ENCODE assay signal across 1 cellular context in the genomic region with DNA sequence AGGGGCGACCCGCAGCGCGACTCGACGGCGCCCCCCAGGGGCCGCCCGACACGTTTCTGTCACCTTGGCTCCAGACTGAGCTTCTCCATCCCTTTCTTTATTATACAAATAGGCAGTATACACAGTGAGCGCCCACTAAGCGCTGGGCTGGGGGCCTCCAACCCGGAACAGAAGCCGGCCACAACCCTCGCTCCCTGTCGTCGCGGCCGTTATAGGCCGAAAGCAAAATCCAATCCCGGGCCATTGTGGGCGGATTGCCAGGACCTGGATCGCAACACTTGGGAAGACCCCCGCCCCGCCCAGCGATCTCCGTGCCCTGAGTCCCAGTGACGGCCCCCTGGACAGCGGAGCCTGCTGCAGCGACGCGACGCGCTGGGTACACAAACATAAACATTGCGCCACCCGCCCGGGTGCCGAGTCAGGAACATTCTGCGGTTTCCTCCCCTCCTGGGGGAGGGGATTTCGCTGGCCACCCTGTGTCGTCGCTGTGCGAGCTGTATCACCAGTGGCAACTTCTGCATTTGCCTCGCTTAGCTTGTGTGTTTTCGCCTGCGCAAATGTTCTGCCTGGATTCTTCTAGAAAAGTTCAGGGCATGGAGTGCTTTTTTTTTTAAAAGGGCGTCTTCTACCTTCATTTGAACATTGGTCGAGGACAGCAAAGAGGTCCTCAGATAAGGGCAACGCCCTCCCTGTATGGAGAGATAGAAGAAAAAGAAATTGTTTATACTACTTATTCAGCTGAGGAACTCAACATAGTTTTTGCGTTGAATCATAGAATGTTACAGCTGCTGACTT.
TF ChIP-seq lines count a peak whose summit lies in the region.

No MANE protein-coding gene starts in this region.

TF ChIP-seq in K562, 482 proteins besides CTCF, POLR2A, EP300 and RAD21 (continued from another document and continues in another):
- TF ChIP-seq CHD2 (IDR thresholded peaks at IDR 0.05; ENCODE audit: low read depth, low read length) (peak; percentile 51; the same call in 1 of the 2 replicates), TSHZ1 (CRISPR knock-in tag; IDR thresholded peaks at IDR 0.05) (no peak), ZNF512 (tag; IDR thresholded peaks at IDR 0.05) (no peak), MEIS2 (IDR thresholded peaks at IDR 0.05; ENCODE audit: partially characterized antibody) (no peak), RBM39 (optimal IDR thresholded peaks at IDR 0.05; ENCODE audit: low read depth, low read length) (no peak), STAT5B (CRISPR knock-in tag; IDR thresholded peaks at IDR 0.05) (no peak), XRCC4 (IDR thresholded peaks at IDR 0.05; ENCODE audit: extremely low read depth, insufficient read depth, insufficient read length) (no peak), ETV1 (tag; conservative IDR thresholded peaks at IDR 0.05; ENCODE audit: low read depth) (no peak; the same call in 1 of the 2 replicates), ZNF347 (CRISPR knock-in tag; IDR thresholded peaks at IDR 0.05; ENCODE audit: low read depth) (no peak), AFF4 (CRISPR knock-in tag; IDR thresholded peaks at IDR 0.05) (no peak; the same call in 1 of the 2 replicates), NRF1 (conservative IDR thresholded peaks at IDR 0.05 in 1 of 2, IDR thresholded peaks at IDR 0.05 in 1 of 2) (peak; percentile 86 to 87), FOXA3 (CRISPR knock-in tag; conservative IDR thresholded peaks at IDR 0.05 in 1 of 2, IDR thresholded peaks at IDR 0.05 in 1 of 2) (peak; percentile 81 to 90), IRF1 (CRISPR knock-in tag; IDR thresholded peaks at IDR 0.05; ENCODE audit: borderline replicate concordance) (no peak), SFPQ (IDR thresholded peaks at IDR 0.05; ENCODE audit: low read depth, low read length) (no peak), IFI16 (CRISPR knock-in tag; IDR thresholded peaks at IDR 0.05) (no peak), ZC3H8 (IDR thresholded peaks at IDR 0.05) (no peak), TGIF2 (CRISPR knock-in tag; IDR thresholded peaks at IDR 0.05) (no peak; the same call in 1 of the 2 replicates), HLTF (IDR thresholded peaks at IDR 0.05) (no peak), ZFP30 (CRISPR knock-in tag; IDR thresholded peaks at IDR 0.05; ENCODE audit: borderline replicate concordance) (no peak), OTX1 (CRISPR knock-in tag; IDR thresholded peaks at IDR 0.05) (no peak)
- TF ChIP-seq, protein P1, sequence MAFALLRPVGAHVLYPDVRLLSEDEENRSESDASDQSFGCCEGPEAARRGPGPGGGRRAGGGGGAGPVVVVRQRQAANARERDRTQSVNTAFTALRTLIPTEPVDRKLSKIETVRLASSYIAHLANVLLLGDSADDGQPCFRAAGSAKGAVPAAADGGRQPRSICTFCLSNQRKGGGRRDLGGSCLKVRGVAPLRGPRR (CRISPR knock-in tag; IDR thresholded peaks at IDR 0.05), result no peak
- TF ChIP-seq, protein P2, sequence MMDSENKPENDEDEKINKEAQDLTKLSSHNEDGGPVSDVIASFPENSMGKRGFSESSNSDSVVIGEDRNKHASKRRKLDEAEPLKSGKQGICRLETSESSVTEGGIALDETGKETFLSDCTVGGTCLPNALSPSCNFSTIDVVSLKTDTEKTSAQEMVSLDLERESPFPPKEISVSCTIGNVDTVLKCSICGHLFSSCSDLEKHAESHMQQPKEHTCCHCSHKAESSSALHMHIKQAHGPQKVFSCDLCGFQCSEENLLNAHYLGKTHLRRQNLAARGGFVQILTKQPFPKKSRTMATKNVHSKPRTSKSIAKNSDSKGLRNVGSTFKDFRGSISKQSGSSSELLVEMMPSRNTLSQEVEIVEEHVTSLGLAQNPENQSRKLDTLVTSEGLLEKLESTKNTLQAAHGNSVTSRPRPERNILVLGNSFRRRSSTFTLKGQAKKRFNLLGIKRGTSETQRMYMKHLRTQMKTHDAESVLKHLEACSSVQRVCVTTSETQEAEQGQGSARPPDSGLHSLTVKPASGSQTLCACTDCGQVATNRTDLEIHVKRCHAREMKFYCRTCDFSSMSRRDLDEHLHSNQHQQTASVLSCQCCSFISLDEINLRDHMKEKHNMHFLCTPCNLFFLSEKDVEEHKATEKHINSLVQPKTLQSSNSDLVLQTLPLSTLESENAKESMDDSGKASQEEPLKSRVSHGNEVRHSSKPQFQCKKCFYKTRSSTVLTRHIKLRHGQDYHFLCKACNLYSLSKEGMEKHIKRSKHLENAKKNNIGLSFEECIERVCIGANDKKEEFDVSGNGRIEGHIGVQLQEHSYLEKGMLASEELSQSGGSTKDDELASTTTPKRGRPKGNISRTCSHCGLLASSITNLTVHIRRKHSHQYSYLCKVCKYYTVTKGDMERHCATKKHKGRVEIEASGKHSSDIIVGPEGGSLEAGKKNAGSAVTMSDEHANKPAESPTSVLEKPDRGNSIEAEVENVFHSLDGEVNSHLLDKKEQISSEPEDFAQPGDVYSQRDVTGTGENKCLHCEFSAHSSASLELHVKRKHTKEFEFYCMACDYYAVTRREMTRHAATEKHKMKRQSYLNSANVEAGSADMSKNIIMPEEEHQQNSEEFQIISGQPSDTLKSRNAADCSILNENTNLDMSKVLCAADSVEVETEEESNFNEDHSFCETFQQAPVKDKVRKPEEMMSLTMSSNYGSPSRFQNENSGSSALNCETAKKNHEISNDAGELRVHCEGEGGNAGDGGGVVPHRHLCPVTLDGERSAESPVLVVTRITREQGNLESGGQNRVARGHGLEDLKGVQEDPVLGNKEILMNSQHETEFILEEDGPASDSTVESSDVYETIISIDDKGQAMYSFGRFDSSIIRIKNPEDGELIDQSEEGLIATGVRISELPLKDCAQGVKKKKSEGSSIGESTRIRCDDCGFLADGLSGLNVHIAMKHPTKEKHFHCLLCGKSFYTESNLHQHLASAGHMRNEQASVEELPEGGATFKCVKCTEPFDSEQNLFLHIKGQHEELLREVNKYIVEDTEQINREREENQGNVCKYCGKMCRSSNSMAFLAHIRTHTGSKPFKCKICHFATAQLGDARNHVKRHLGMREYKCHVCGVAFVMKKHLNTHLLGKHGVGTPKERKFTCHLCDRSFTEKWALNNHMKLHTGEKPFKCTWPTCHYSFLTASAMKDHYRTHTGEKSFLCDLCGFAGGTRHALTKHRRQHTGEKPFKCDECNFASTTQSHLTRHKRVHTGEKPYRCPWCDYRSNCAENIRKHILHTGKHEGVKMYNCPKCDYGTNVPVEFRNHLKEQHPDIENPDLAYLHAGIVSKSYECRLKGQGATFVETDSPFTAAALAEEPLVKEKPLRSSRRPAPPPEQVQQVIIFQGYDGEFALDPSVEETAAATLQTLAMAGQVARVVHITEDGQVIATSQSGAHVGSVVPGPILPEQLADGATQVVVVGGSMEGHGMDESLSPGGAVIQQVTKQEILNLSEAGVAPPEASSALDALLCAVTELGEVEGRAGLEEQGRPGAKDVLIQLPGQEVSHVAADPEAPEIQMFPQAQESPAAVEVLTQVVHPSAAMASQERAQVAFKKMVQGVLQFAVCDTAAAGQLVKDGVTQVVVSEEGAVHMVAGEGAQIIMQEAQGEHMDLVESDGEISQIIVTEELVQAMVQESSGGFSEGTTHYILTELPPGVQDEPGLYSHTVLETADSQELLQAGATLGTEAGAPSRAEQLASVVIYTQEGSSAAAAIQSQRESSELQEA (IDR thresholded peaks at IDR 0.05; ENCODE audit: low read depth), result no peak
- TF ChIP-seq, protein P3, sequence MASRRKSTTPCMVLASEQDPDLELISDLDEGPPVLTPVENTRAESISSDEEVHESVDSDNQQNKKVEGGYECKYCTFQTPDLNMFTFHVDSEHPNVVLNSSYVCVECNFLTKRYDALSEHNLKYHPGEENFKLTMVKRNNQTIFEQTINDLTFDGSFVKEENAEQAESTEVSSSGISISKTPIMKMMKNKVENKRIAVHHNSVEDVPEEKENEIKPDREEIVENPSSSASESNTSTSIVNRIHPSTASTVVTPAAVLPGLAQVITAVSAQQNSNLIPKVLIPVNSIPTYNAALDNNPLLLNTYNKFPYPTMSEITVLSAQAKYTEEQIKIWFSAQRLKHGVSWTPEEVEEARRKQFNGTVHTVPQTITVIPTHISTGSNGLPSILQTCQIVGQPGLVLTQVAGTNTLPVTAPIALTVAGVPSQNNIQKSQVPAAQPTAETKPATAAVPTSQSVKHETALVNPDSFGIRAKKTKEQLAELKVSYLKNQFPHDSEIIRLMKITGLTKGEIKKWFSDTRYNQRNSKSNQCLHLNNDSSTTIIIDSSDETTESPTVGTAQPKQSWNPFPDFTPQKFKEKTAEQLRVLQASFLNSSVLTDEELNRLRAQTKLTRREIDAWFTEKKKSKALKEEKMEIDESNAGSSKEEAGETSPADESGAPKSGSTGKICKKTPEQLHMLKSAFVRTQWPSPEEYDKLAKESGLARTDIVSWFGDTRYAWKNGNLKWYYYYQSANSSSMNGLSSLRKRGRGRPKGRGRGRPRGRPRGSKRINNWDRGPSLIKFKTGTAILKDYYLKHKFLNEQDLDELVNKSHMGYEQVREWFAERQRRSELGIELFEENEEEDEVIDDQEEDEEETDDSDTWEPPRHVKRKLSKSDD (conservative IDR thresholded peaks at IDR 0.05; ENCODE audit: low read length), result 0 out of 2 replicates have a peak, but pooled peaks have one; percentile 30
